ENCODE assay signal across 19 cellular contexts in the genomic region with DNA sequence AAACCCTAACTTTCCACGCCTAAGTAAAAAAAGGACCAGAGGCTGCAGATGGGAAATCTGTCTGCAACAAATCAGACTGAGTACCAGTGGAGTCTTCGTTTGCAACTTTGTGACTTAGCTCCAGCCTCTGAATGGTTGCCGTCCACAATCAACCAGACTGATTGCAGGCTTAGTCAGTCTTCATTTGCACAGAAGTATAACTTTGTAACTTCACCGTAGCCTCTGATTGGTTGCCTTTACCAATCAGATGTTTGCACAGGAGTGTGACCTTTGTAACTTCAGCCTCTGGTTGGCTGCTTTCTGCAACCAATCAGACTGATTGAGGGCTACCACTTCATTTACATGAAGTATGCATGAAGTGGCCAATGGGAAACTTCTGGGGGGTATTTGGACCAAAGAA. TPM values are rescaled to one million over a fixed set of nuclear protein-coding genes. Genes with fewer than 3 reads are reported as not detected.
A peak's percentile ranks its signal among the peaks of the same experiment; 100 is the strongest.
DNase-seq lines count a peak whose midpoint lies in the region; ATAC-seq and TF ChIP-seq lines count a peak whose summit lies in the region.
"Had no signal": no experiment of that assay in that cellular context is flagged by ENCODE, and none has a peak within 500 bp of the region (broad histone marks: within the 10 kb centered on the region; RNA-seq: fewer than 3 reads in every experiment).

No MANE protein-coding gene starts in this region.

- TF ChIP-seq CTCF in SK-N-SH (IDR thresholded peaks at IDR 0.05): no peak
- TF ChIP-seq CTCF in ascending aorta (IDR thresholded peaks at IDR 0.05): no peak

- H3K36me3 ChIP-seq in SK-N-SH (replicated peaks in 1 of 2; ENCODE audit: control insufficient read depth in 1 of 2, insufficient read depth in 2 of 2, low read length in 1 of 2) (peaks cover 0 to 8% of the 10 kb centered on the region in 2 experiments), ascending aorta (no peaks in the 10 kb centered on the region)
- H3K36me3 ChIP-seq in CD4-positive, alpha-beta memory T cell (ENCODE audit: insufficient read depth, low read length): no peaks in the 10 kb centered on the region
- H3K36me3 ChIP-seq: SJCRH30 had no signal

- H3K9me2 ChIP-seq in SK-N-SH: no peaks in the 10 kb centered on the region

- H3F3A ChIP-seq in SK-N-SH (replicated peaks; ENCODE audit: insufficient read depth): peaks cover 8% of the 10 kb centered on the region

- no peak overlapping the region for H3K4me3 ChIP-seq in SK-N-SH (ENCODE audit: low read depth in 2 of 2, low read length in 1 of 2)
- no peak overlapping the region for H3K4me3 ChIP-seq in ascending aorta
- no peak overlapping the region for H3K4me3 ChIP-seq in CD4-positive, alpha-beta memory T cell (ENCODE audit: low read length in 2 of 2)
- H3K4me3 ChIP-seq: SJCRH30 had no signal

- H3K9ac ChIP-seq in SK-N-SH: no peak overlapping the region
- H3K9ac ChIP-seq: KMS-11 had no signal

- peaks cover 0 to 2% (median 0%) of the 10 kb centered on the region in 8 donors for H3K9me3 Mint-ChIP-seq in CD4-positive, alpha-beta memory T cell

- peaks cover 0 to 7% (median 4%) of the 10 kb centered on the region in 4 donors for H3K4me1 Mint-ChIP-seq in CD4-positive, alpha-beta memory T cell

- TF ChIP-seq RAD21 in SK-N-SH (IDR thresholded peaks at IDR 0.05; ENCODE audit: low read length): no peak

- peaks cover 0 to 1% of the 10 kb centered on the region in 2 donors for H3K27me3 Mint-ChIP-seq in CD4-positive, alpha-beta memory T cell

- H4K20me1 ChIP-seq in SK-N-SH (ENCODE audit: insufficient read depth): no peaks in the 10 kb centered on the region

- CTCF ChIA-PET in SK-N-SH (lab: Yijun Ruan, JAX): interaction anchor here (0.6 to 1.6 kb wide), 4 partner anchors 25 to 1436 kb away, joined by 3 read pairs; no protein-coding TSS in a partner anchor
- CTCF ChIA-PET in CD4-positive, alpha-beta memory T cell (lab: Charles Lee; ENCODE audit: partially characterized antibody): interaction anchor here (1.2 kb wide), 1 partner anchor 9 kb away, joined by 3 read pairs; no protein-coding TSS in a partner anchor

- no peak for TF ChIP-seq EP300 in SK-N-SH (IDR thresholded peaks at IDR 0.05; ENCODE audit: borderline replicate concordance in 1 of 2, low read depth in 1 of 2, low read length in 1 of 2)

- H2AFZ ChIP-seq in SK-N-SH (ENCODE audit: low read depth): no peak overlapping the region

- no peak overlapping the region for H3K4me2 ChIP-seq in SK-N-SH
- H3K4me2 ChIP-seq: KMS-11 had no signal

- H3K27ac ChIP-seq in SK-N-SH (ENCODE audit: low read depth in 2 of 2, low read length in 1 of 2) (no peak overlapping the region), ascending aorta (no peak overlapping the region)
- H3K27ac ChIP-seq in CD4-positive, alpha-beta memory T cell (ENCODE audit: low read depth, low read length): no peak overlapping the region
- H3K27ac ChIP-seq: 22Rv1, KMS-11, RWPE1, SJCRH30 had no signal

- H3K4me1 ChIP-seq in SK-N-SH (ENCODE audit: control insufficient read depth in 1 of 2, insufficient read depth in 2 of 2, low read depth in 1 of 2, low read length in 1 of 2) (peaks cover 0 to 3% of the 10 kb centered on the region in 2 experiments; a peak in 2 of 4 replicates), ascending aorta (peaks cover 4 to 5% of the 10 kb centered on the region in 2 donors)
- no peaks in the 10 kb centered on the region for H3K4me1 ChIP-seq in CD4-positive, alpha-beta memory T cell (ENCODE audit: insufficient read depth, low read length)
- H3K4me1 ChIP-seq: SJCRH30 had no signal

- H3K9me3 ChIP-seq in SK-N-SH (no peaks in the 10 kb centered on the region), ascending aorta (no peaks in the 10 kb centered on the region)
- H3K9me3 ChIP-seq in CD4-positive, alpha-beta memory T cell (ENCODE audit: control insufficient read depth in 1 of 2, low read length in 2 of 2): no peaks in the 10 kb centered on the region
- H3K9me3 ChIP-seq: SJCRH30 had no signal

- H3K27me3 ChIP-seq in SK-N-SH (ENCODE audit: insufficient read depth) (no peaks in the 10 kb centered on the region), ascending aorta (no peaks in the 10 kb centered on the region)
- H3K27me3 ChIP-seq in CD4-positive, alpha-beta memory T cell (ENCODE audit: insufficient read depth, low read length): no peaks in the 10 kb centered on the region
- H3K27me3 ChIP-seq: SJCRH30 had no signal

- no peak for DNase-seq in SK-N-SH
- peak; percentile 7 for DNase-seq in SW480 (ENCODE audit: low spot score)
- DNase-seq in left lobe of liver (ENCODE audit: low spot score): no peak
- DNase-seq in ascending aorta (ENCODE audit: low spot score in 2 of 2): no peak
- DNase-seq in NCI-H524 (lab: John Stamatoyannopoulos, UW): no peak
- no peak for DNase-seq in CD4-positive, alpha-beta memory T cell
- DNase-seq: C1 segment of cervical spinal cord, DMS53, MM.1S, NCI-H1417, NCI-H2029, NCI-H2171 treated with DMSO at 0.1 percent for 48 hours, NCI-H510A treated with DMSO at 0.1 percent for 48 hours, SJCRH30 had no signal

- WGBS in SK-N-SH (ENCODE audit: low lambda C conversion rate): 79% methylated on average over 4 of the region's 4 CpGs

- H3K79me2 ChIP-seq in SK-N-SH (ENCODE audit: insufficient read depth): no peaks in the 10 kb centered on the region

- intact Hi-C loops in ascending aorta (cut with DNase I): no loop called here
- intact Hi-C loops in CD4-positive, alpha-beta memory T cell (cut with micrococcal nuclease): no loop called here

- H3K27ac Mint-ChIP-seq in CD4-positive, alpha-beta memory T cell: no peak overlapping the region

- ATAC-seq in SK-N-SH treated with all-trans-retinoic acid at 6 μM for 48 hours: peak; percentile 16; the same call in 2 of the 3 replicates
- ATAC-seq in left lobe of liver: peak; percentile 14
- ATAC-seq in HG02623 (IDR thresholded peaks at IDR 0.05; ENCODE audit: unreplicated experiment): no peak

- no peak overlapping the region for H3K4me3 Mint-ChIP-seq in CD4-positive, alpha-beta memory T cell

- peaks cover 0 to 2% of the 10 kb centered on the region in 2 donors for H3K36me3 Mint-ChIP-seq in CD4-positive, alpha-beta memory T cell

- POLR2A ChIA-PET in SK-N-SH (lab: Yijun Ruan, JAX): no interaction called here
- POLR2A ChIA-PET in CD4-positive, alpha-beta memory T cell (lab: Charles Lee; ENCODE audit: partially characterized antibody): no interaction called here

TF ChIP-seq in SK-N-SH treated with all-trans-retinoic acid at 6 μM for 48 hours, 23 proteins besides CTCF, POLR2A, EP300 and RAD21 (continues in another document):
- TF ChIP-seq, protein P1, sequence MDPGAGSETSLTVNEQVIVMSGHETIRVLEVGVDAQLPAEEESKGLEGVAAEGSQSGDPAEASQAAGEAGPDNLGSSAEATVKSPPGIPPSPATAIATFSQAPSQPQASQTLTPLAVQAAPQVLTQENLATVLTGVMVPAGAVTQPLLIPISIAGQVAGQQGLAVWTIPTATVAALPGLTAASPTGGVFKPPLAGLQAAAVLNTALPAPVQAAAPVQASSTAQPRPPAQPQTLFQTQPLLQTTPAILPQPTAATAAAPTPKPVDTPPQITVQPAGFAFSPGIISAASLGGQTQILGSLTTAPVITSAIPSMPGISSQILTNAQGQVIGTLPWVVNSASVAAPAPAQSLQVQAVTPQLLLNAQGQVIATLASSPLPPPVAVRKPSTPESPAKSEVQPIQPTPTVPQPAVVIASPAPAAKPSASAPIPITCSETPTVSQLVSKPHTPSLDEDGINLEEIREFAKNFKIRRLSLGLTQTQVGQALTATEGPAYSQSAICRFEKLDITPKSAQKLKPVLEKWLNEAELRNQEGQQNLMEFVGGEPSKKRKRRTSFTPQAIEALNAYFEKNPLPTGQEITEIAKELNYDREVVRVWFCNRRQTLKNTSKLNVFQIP (CRISPR knock-in tag; IDR thresholded peaks at IDR 0.05; ENCODE audit: borderline replicate concordance, low read depth): no peak
- no peak for TF ChIP-seq ZNF70 (CRISPR knock-in tag; IDR thresholded peaks at IDR 0.05)
- TF ChIP-seq GLIS3 (CRISPR knock-in tag; IDR thresholded peaks at IDR 0.05): no peak
- TF ChIP-seq ESRRG (CRISPR knock-in tag; IDR thresholded peaks at IDR 0.05): no peak

TF ChIP-seq in SK-N-SH, 30 proteins besides CTCF, POLR2A, EP300 and RAD21 (continues in another document):
- TF ChIP-seq USF1 (IDR thresholded peaks at IDR 0.05; ENCODE audit: borderline replicate concordance, low read depth) (no peak), REST (IDR thresholded peaks at IDR 0.05; ENCODE audit: low read depth, low read length) (no peak)

RNA-seq across cellular contexts. Expression of gene TGFBR1, which starts 53.7 kb away (rescaled TPM):
- polyA plus RNA-seq in SK-N-SH (2012; rRNA removed): 15.3 and 28.7 TPM in 2 replicates
- 15.7 and 16.6 TPM in 2 replicates for polyA plus RNA-seq in SK-N-SH (2012; cell fraction: cytosol; rRNA removed)
- 5.2 and 11.8 TPM in 2 replicates for polyA plus RNA-seq in SK-N-SH (2012; cell fraction: nucleus; rRNA removed)
- total RNA-seq in left lobe of liver (13.5 TPM), ascending aorta (13.9 TPM)
- 10 to 100 TPM; 26.4 to 27.4 TPM for total RNA-seq in CD4-positive, alpha-beta memory T cell
- polyA plus RNA-seq in CD4-positive, alpha-beta memory T cell: 10 to 100 TPM; 19.1 to 21.4 TPM
